In genomic region chr2:208256849-208257813, GRCh38 we compare ENCODE assay signal across 1 cellular context.
TF ChIP-seq lines count a peak whose summit lies in the region.
"Not testable (repeated sequence)": the region's sequence is repeated elsewhere in the genome, so short reads cannot be mapped to it uniquely, and the experiment has no call there.

No MANE protein-coding gene starts in this region.

TF ChIP-seq in HepG2, 621 proteins besides CTCF, POLR2A, EP300 and RAD21 (continued from another document):
- 0 out of 2 replicates have a peak, but pooled peaks have one; percentile 50 for TF ChIP-seq FOXO4 (CRISPR knock-in tag; conservative IDR thresholded peaks at IDR 0.05)
- TF ChIP-seq HOXA3 (CRISPR knock-in tag; IDR thresholded peaks at IDR 0.05), result peak; percentile 30; the same call in 1 of the 2 replicates
- peak; percentile 50; the same call in 1 of the 2 replicates for TF ChIP-seq ZNF451 (CRISPR knock-in tag; IDR thresholded peaks at IDR 0.05)
- TF ChIP-seq MTF2 (CRISPR knock-in tag; IDR thresholded peaks at IDR 0.05; ENCODE audit: borderline replicate concordance), result peak; percentile 59; the same call in 1 of the 2 replicates
- TF ChIP-seq GFI1 (CRISPR knock-in tag; IDR thresholded peaks at IDR 0.05; ENCODE audit: borderline replicate concordance), result 0 out of 2 replicates have a peak, but pooled peaks have one; percentile 18
- 0 out of 2 replicates have a peak, but pooled peaks have one; percentile 41 for TF ChIP-seq SP4 (CRISPR knock-in tag; IDR thresholded peaks at IDR 0.05)
- peak; percentile 49; the same call in 1 of the 2 replicates for TF ChIP-seq YEATS4 (CRISPR knock-in tag; IDR thresholded peaks at IDR 0.05; ENCODE audit: borderline replicate concordance)
- 0 out of 2 replicates have a peak, but pooled peaks have one; percentile 40 for TF ChIP-seq ZNF670 (CRISPR knock-in tag; IDR thresholded peaks at IDR 0.05; ENCODE audit: borderline replicate concordance)
- TF ChIP-seq SOX6 (IDR thresholded peaks at IDR 0.05), result not testable (repeated sequence)
- TF ChIP-seq SOX6 (CRISPR knock-in tag; IDR thresholded peaks at IDR 0.05), result peak; percentile 65; the same call in 1 of the 2 replicates
